ENCODE assay signal across 1 cellular context in genomic region chr11:86673872-86674750, GRCh38.
A peak's percentile ranks its signal among the peaks of the same experiment; 100 is the strongest.
TF ChIP-seq lines count a peak whose summit lies in the region.

No MANE protein-coding gene starts in this region.

TF ChIP-seq in HepG2, 621 proteins besides CTCF, POLR2A, EP300 and RAD21 (continued from another document):
- TF ChIP-seq ZNF609 (CRISPR knock-in tag; IDR thresholded peaks at IDR 0.05; ENCODE audit: borderline replicate concordance), result no peak
- TF ChIP-seq ZNF772 (CRISPR knock-in tag; IDR thresholded peaks at IDR 0.05), result no peak
- TF ChIP-seq NR2F2 (IDR thresholded peaks at IDR 0.05; ENCODE audit: borderline replicate concordance, low read depth), result peak; percentile 49; the same call in 1 of the 2 replicates
- TF ChIP-seq ZMAT5 (CRISPR knock-in tag; IDR thresholded peaks at IDR 0.05; ENCODE audit: borderline replicate concordance, low read depth), result no peak
- no peak for TF ChIP-seq CSRNP1 (CRISPR knock-in tag; IDR thresholded peaks at IDR 0.05)
- no peak for TF ChIP-seq HINFP (CRISPR knock-in tag; IDR thresholded peaks at IDR 0.05; ENCODE audit: low read depth)
- TF ChIP-seq HHEX (CRISPR knock-in tag; IDR thresholded peaks at IDR 0.05), result peak; percentile 67
- no peak for TF ChIP-seq ZNF335 (CRISPR knock-in tag; IDR thresholded peaks at IDR 0.05)
- TF ChIP-seq HNRNPLL (IDR thresholded peaks at IDR 0.05; ENCODE audit: low read depth, low read length, poor library complexity, severe bottlenecking), result no peak
- TF ChIP-seq IRF2 (CRISPR knock-in tag; IDR thresholded peaks at IDR 0.05), result no peak
- no peak for TF ChIP-seq ZFP91 (CRISPR knock-in tag; IDR thresholded peaks at IDR 0.05; ENCODE audit: borderline replicate concordance)
- no peak for TF ChIP-seq NRL (CRISPR knock-in tag; IDR thresholded peaks at IDR 0.05; ENCODE audit: borderline replicate concordance)
- TF ChIP-seq ZNF510 (CRISPR knock-in tag; IDR thresholded peaks at IDR 0.05; ENCODE audit: low read depth), result no peak
- TF ChIP-seq NR2F6 (IDR thresholded peaks at IDR 0.05), result peak; percentile 79
- no peak for TF ChIP-seq NR2F6 (CRISPR knock-in tag; IDR thresholded peaks at IDR 0.05)
- TF ChIP-seq RFXAP (CRISPR knock-in tag; IDR thresholded peaks at IDR 0.05; ENCODE audit: borderline replicate concordance), result no peak
- TF ChIP-seq ZFYVE20 (CRISPR knock-in tag; IDR thresholded peaks at IDR 0.05; ENCODE audit: borderline replicate concordance, low read depth), result no peak
- TF ChIP-seq HOXD1 (CRISPR knock-in tag; IDR thresholded peaks at IDR 0.05), result no peak
- no peak for TF ChIP-seq ZBTB7B (CRISPR knock-in tag; IDR thresholded peaks at IDR 0.05)
- TF ChIP-seq KLF15 (CRISPR knock-in tag; IDR thresholded peaks at IDR 0.05; ENCODE audit: borderline replicate concordance), result no peak
- no peak for TF ChIP-seq CC2D1A (CRISPR knock-in tag; IDR thresholded peaks at IDR 0.05)
- no peak for TF ChIP-seq TOPORS (CRISPR knock-in tag; IDR thresholded peaks at IDR 0.05)
- no peak for TF ChIP-seq GTF2F1 (IDR thresholded peaks at IDR 0.05; ENCODE audit: low read length)
- TF ChIP-seq SP5 (CRISPR knock-in tag; IDR thresholded peaks at IDR 0.05; ENCODE audit: borderline replicate concordance, low read depth), result peak; percentile 36; the same call in 1 of the 2 replicates
- TF ChIP-seq TBX3 (IDR thresholded peaks at IDR 0.05; ENCODE audit: borderline replicate concordance), result 0 out of 2 replicates have a peak, but pooled peaks have one; percentile 24
- TF ChIP-seq ZNF598 (CRISPR knock-in tag; IDR thresholded peaks at IDR 0.05; ENCODE audit: borderline replicate concordance), result no peak
- no peak for TF ChIP-seq SRSF1 (optimal IDR thresholded peaks at IDR 0.05; ENCODE audit: low read depth, low read length)
- TF ChIP-seq KMT2A (CRISPR knock-in tag; IDR thresholded peaks at IDR 0.05), result no peak
- no peak for TF ChIP-seq ZNF367 (CRISPR knock-in tag; IDR thresholded peaks at IDR 0.05; ENCODE audit: borderline replicate concordance)
- TF ChIP-seq HMGXB3 (CRISPR knock-in tag; IDR thresholded peaks at IDR 0.05; ENCODE audit: borderline replicate concordance), result no peak
- no peak for TF ChIP-seq TSC22D2 (CRISPR knock-in tag; IDR thresholded peaks at IDR 0.05; ENCODE audit: borderline replicate concordance)
- TF ChIP-seq ZNF547 (CRISPR knock-in tag; IDR thresholded peaks at IDR 0.05), result no peak
- peak; percentile 66 for TF ChIP-seq SIX1 (CRISPR knock-in tag; IDR thresholded peaks at IDR 0.05; ENCODE audit: borderline replicate concordance)
- no peak for TF ChIP-seq HES4 (CRISPR knock-in tag; IDR thresholded peaks at IDR 0.05; ENCODE audit: borderline replicate concordance)
- no peak for TF ChIP-seq MATR3 (CRISPR knock-in tag; IDR thresholded peaks at IDR 0.05)
- no peak for TF ChIP-seq SMARCE1 (IDR thresholded peaks at IDR 0.05; ENCODE audit: borderline replicate concordance)
- TF ChIP-seq NR2F1 (CRISPR knock-in tag; IDR thresholded peaks at IDR 0.05), result no peak
- TF ChIP-seq GABPB1 (CRISPR knock-in tag; IDR thresholded peaks at IDR 0.05), result no peak
- TF ChIP-seq SMAD9 (CRISPR knock-in tag; IDR thresholded peaks at IDR 0.05), result no peak
- TF ChIP-seq FOXA1 (IDR thresholded peaks at IDR 0.05), result no peak
- TF ChIP-seq FOXA1 (CRISPR knock-in tag; IDR thresholded peaks at IDR 0.05), result no peak
- TF ChIP-seq PBX3 (CRISPR knock-in tag; IDR thresholded peaks at IDR 0.05; ENCODE audit: borderline replicate concordance), result no peak
